In genomic region chr22:25235547-25236290, GRCh38 we compare ENCODE assay signal across 8 cellular contexts. TPM values are rescaled to one million over a fixed set of nuclear protein-coding genes. Genes with fewer than 3 reads are reported as not detected.
DNase-seq lines count a peak whose midpoint lies in the region; ATAC-seq, FAIRE-seq and TF ChIP-seq lines count a peak whose summit lies in the region.

No MANE protein-coding gene starts in this region.

- TF ChIP-seq CTCF in GM12872 (IDR thresholded peaks at IDR 0.05; ENCODE audit: insufficient read depth, low read depth, low read length) (peak; percentile 75), foreskin fibroblast (IDR thresholded peaks at IDR 0.05; ENCODE audit: low read depth, low read length) (peak; percentile 50), tibial nerve (IDR thresholded peaks at IDR 0.05) (peak; percentile 19 to 55 (median 41))

- H3K27ac ChIP-seq in tibial nerve: no peak overlapping the region

- FAIRE-seq in RCC 7860 (lab: Jason Lieb, UNC): no peak

- ATAC-seq in GM19467 (IDR thresholded peaks at IDR 0.05; ENCODE audit: unreplicated experiment): no peak

- no peaks in the 10 kb centered on the region for H3K9me3 ChIP-seq in tibial nerve

- no peaks in the 10 kb centered on the region for H3K36me3 ChIP-seq in tibial nerve

- H3K4me3 ChIP-seq in Jurkat, Clone E6-1 (ENCODE audit: low read length): no peak overlapping the region
- no peak overlapping the region for H3K4me3 ChIP-seq in foreskin fibroblast (ENCODE audit: low read depth in 1 of 2, low read length in 2 of 2)
- H3K4me3 ChIP-seq in tibial nerve: no peak overlapping the region

- 10 to 18% methylated on average over 24 to 30 of the region's 30 CpGs for WGBS in tibial nerve, 2 donors

- peaks cover 12% of the 10 kb centered on the region for H3K27me3 Mint-ChIP-seq in activated T-helper 2 cell treated with anti-CD3 and anti-CD28 coated beads, Interferon-gamma antibody, Interleukin-2, Interleukin-4, amounts not matched to agents 10 μg/mL and 5 μg/mL and 100 μg/mL, durations not matched to agents 14 hours and 24 hours and 36 hours (ENCODE audit: low read depth)

- H3K27ac Mint-ChIP-seq in activated T-helper 2 cell treated with anti-CD3 and anti-CD28 coated beads, Interferon-gamma antibody, Interleukin-2, Interleukin-4, amounts not matched to agents 10 μg/mL and 5 μg/mL and 100 μg/mL, durations not matched to agents 14 hours and 24 hours and 36 hours: no peak overlapping the region

- peaks cover 0 to 4% (median 0%) of the 10 kb centered on the region in 4 donors for H3K4me1 ChIP-seq in tibial nerve

- H3K9me3 Mint-ChIP-seq in activated T-helper 2 cell treated with anti-CD3 and anti-CD28 coated beads, Interferon-gamma antibody, Interleukin-2, Interleukin-4, amounts not matched to agents 10 μg/mL and 5 μg/mL and 100 μg/mL, durations not matched to agents 14 hours and 24 hours and 36 hours: no peaks in the 10 kb centered on the region

- peak overlapping the region; percentile 21 for H3K4me3 Mint-ChIP-seq in activated T-helper 2 cell treated with anti-CD3 and anti-CD28 coated beads, Interferon-gamma antibody, Interleukin-2, Interleukin-4, amounts not matched to agents 10 μg/mL and 5 μg/mL and 100 μg/mL, durations not matched to agents 14 hours and 24 hours and 36 hours (ENCODE audit: low read depth)

- peak; percentile 69 for DNase-seq in Jurkat, Clone E6-1 (ENCODE audit: low read depth, low spot score)
- DNase-seq in RCC 7860 (ENCODE audit: low spot score) (peak; percentile 47), foreskin fibroblast (peak; percentile 48 to 70), nucleus accumbens (lab: John Stamatoyannopoulos, UW) (peak in 42 of 56 donors; percentile 1 to 72 (median 16)), tibial nerve (ENCODE audit: low spot score in 2 of 2) (peak in 1 of 2 donors; percentile 18)
- peak; percentile 69 for DNase-seq in activated T-helper 2 cell treated with anti-CD3 and anti-CD28 coated beads, Interferon-gamma antibody, Interleukin-2, Interleukin-4, amounts not matched to agents 10 μg/mL and 5 μg/mL and 100 μg/mL, durations not matched to agents 14 hours and 24 hours and 36 hours (ENCODE audit: low spot score)

- H3K36me3 Mint-ChIP-seq in activated T-helper 2 cell treated with anti-CD3 and anti-CD28 coated beads, Interferon-gamma antibody, Interleukin-2, Interleukin-4, amounts not matched to agents 10 μg/mL and 5 μg/mL and 100 μg/mL, durations not matched to agents 14 hours and 24 hours and 36 hours (ENCODE audit: low read depth): no peaks in the 10 kb centered on the region

- TF ChIP-seq EP300 in tibial nerve (IDR thresholded peaks at IDR 0.05): no peak

- intact Hi-C loops in activated T-helper 2 cell treated with anti-CD3 and anti-CD28 coated beads, Interferon-gamma antibody, Interleukin-2, Interleukin-4, amounts not matched to agents 10 μg/mL and 5 μg/mL and 100 μg/mL, durations not matched to agents 14 hours and 24 hours and 36 hours (cut with micrococcal nuclease): no loop called here

- no peak for TF ChIP-seq POLR2A in tibial nerve (IDR thresholded peaks at IDR 0.05)

- peaks cover 7% of the 10 kb centered on the region for H3K4me1 Mint-ChIP-seq in activated T-helper 2 cell treated with anti-CD3 and anti-CD28 coated beads, Interferon-gamma antibody, Interleukin-2, Interleukin-4, amounts not matched to agents 10 μg/mL and 5 μg/mL and 100 μg/mL, durations not matched to agents 14 hours and 24 hours and 36 hours (ENCODE audit: low read depth)

- peaks cover 0 to 18% of the 10 kb centered on the region in 2 donors for H3K27me3 ChIP-seq in tibial nerve

RNA-seq across cellular contexts. Expression of gene CRYBB2, which starts 16.3 kb away (rescaled TPM):
- not detected for polyA plus RNA-seq in Jurkat, Clone E6-1 (2012; ENCODE audit: insufficient read depth, insufficient read length)
- not detected in 2 replicates for total RNA-seq in activated T-helper 2 cell treated with anti-CD3 and anti-CD28 coated beads, Interferon-gamma antibody, Interleukin-2, Interleukin-4, amounts not matched to agents 10 μg/mL and 5 μg/mL and 100 μg/mL, durations not matched to agents 14 hours and 24 hours and 36 hours
- total RNA-seq in tibial nerve: not detected

RNA-seq across cellular contexts. Expression of gene CRYBB3, which starts 36.1 kb away (rescaled TPM):
- polyA plus RNA-seq in Jurkat, Clone E6-1 (2012; ENCODE audit: insufficient read depth, insufficient read length): not detected
- total RNA-seq in activated T-helper 2 cell treated with anti-CD3 and anti-CD28 coated beads, Interferon-gamma antibody, Interleukin-2, Interleukin-4, amounts not matched to agents 10 μg/mL and 5 μg/mL and 100 μg/mL, durations not matched to agents 14 hours and 24 hours and 36 hours: 0.21 and 0.23 TPM in 2 replicates
- total RNA-seq in tibial nerve: not detected
